Comparison of ENCODE assay signal across 26 cellular contexts in the genomic region with DNA sequence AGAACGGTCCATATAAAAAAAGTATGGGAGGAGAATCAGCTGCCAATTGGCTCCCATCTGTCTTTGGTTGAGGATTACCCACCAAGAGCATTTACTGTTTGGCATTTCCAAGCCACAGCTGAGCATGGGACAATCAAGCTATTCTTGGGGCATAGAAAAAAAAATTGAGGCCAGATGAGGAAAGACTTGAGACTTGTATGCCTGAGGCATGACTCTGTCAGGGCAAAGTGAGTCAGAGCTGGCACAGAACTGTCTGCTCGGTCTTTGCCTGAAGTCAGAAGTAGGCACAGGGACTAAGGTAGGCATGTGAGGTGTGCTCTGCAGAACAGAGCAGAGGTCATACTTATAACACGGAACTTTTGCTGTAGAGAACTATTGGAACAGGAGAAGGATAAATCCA.
DNase-seq lines count a peak whose midpoint lies in the region; ATAC-seq and TF ChIP-seq lines count a peak whose summit lies in the region.
"Had no signal": no experiment of that assay in that cellular context is flagged by ENCODE, and none has a peak within 500 bp of the region (broad histone marks: within the 10 kb centered on the region; RNA-seq: fewer than 3 reads in every experiment).

No MANE protein-coding gene starts in this region.

- intact Hi-C loops in left ventricle myocardium superior (cut with micrococcal nuclease), result no loop called here
- intact Hi-C loops in Right ventricle myocardium inferior (cut with DNase I), result no loop called here
- intact Hi-C loops in vagina (cut with DNase I), result no loop called here

- TF ChIP-seq POLR2A in vagina (IDR thresholded peaks at IDR 0.05), result no peak

- no peak overlapping the region for H3K4me3 ChIP-seq in vagina
- H3K4me3 ChIP-seq: left ventricle myocardium inferior, sigmoid colon had no signal

- no peaks in the 10 kb centered on the region for H3K36me3 ChIP-seq in vagina
- H3K36me3 ChIP-seq: left ventricle myocardium inferior, sigmoid colon had no signal

- no peaks in the 10 kb centered on the region for H3K27me3 ChIP-seq in vagina
- H3K27me3 ChIP-seq: sigmoid colon had no signal

- no peak overlapping the region for H3K27ac ChIP-seq in vagina
- H3K27ac ChIP-seq: 22Rv1, epithelial cell of prostate, left ventricle myocardium inferior, sigmoid colon had no signal

- DNase-seq in left ventricle myocardium superior (no peak), Right ventricle myocardium inferior (ENCODE audit: missing footprints) (no peak), amniotic stem cell (lab: John Stamatoyannopoulos, UW) (peak; percentile 5), iris pigment epithelial cell (ENCODE audit: low read depth) (peak; percentile 1), NCI-H2227 treated with DMSO at 0.1 percent for 48 hours (lab: John Stamatoyannopoulos, UW) (no peak), vagina (ENCODE audit: extremely low spot score in 2 of 2) (no peak)
- DNase-seq: activated B cell treated with CpG ODN at 0.5 μM for 24 hours; activated CD4-positive, alpha-beta T cell treated with anti-CD3 and anti-CD28 coated beads, Interleukin-2, amount 50 U/mL, for 4 hours; activated CD8-positive, alpha-beta memory T cell treated with anti-CD3 and anti-CD28 coated beads, Interleukin-2, amount 50 U/mL, for 48 hours; CD4-positive, CD25-positive, alpha-beta regulatory T cell; cerebellar nuclear complex; hippocampal formation; left ventricle myocardium inferior; NCI-H1105 treated with DMSO at 0.1 percent for 48 hours; NCI-H2029 treated with DMSO at 0.1 percent for 48 hours; NCI-H226; NCI-H748 treated with DMSO at 0.1 percent for 48 hours; sigmoid colon; stimulated activated CD4-positive, alpha-beta T cell treated with anti-CD3 and anti-CD28 coated beads, Interleukin-15, amount 100 ng/mL, for 24 hours; stimulated activated naive CD8-positive, alpha-beta T cell treated with anti-CD3 and anti-CD28 coated beads, Interleukin-15, Interleukin-2, amounts not matched to agents 100 U/mL and 50 U/mL, for 24 hours had no signal

- no peaks in the 10 kb centered on the region for H3K4me1 ChIP-seq in vagina
- H3K4me1 ChIP-seq: left ventricle myocardium inferior had no signal

- no peaks in the 10 kb centered on the region for H3K9me3 ChIP-seq in vagina

- TF ChIP-seq CTCF in vagina (IDR thresholded peaks at IDR 0.05), result no peak

- ATAC-seq in left ventricle myocardium superior (peak; percentile 28), Right ventricle myocardium inferior (no peak), HG03571 (IDR thresholded peaks at IDR 0.05; ENCODE audit: unreplicated experiment) (no peak), HG02938 (IDR thresholded peaks at IDR 0.05; ENCODE audit: unreplicated experiment) (no peak)
- ATAC-seq: activated naive CD4-positive, alpha-beta T cell treated with anti-CD3 and anti-CD28 coated beads, Interleukin-2, amount 50 U/mL, for 72 hours; activated T-helper 17 cell treated with anti-CD3 and anti-CD28 coated beads, Interleukin-2, amount 50 U/mL, for 72 hours; stimulated activated naive CD8-positive, alpha-beta T cell treated with anti-CD3 and anti-CD28 coated beads, Interleukin-15, Interleukin-2, amounts not matched to agents 100 U/mL and 50 U/mL, for 24 hours had no signal

Comparison
In these comparisons a context has a peak if more than half of its experiments do, and no peak if none do; other contexts are left out.
1. DNase-seq: peak in amniotic stem cell (single experiment) and iris pigment epithelial cell (single experiment); none in left ventricle myocardium superior (single experiment), Right ventricle myocardium inferior (single experiment), NCI-H2227 treated with DMSO at 0.1 percent for 48 hours (single experiment) and vagina (0 of 2).